Comparison of ENCODE assay signal across 6 cellular contexts in the genomic region with DNA sequence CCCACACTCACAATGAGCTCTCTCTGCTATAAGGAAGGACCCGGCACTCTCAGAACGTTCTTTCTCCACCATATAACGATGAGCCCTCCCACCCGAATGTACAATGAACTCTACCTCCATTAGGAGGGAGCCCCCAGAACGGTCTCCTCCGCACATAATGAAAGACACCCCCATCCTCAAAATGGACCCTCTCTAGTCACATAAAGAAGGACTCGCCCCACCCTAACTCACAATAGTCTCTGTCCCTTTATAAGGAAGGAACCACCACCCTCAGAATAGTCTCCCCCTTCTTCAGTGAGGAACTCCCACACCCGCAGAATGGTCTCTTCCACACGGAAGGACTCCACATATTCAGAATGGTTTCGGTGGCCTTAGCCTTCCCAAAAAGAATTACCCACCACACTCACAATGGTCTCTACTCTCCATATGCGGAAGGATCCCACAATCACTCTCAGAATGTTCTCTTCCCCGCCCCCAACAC.
DNase-seq lines count a peak whose midpoint lies in the region; ATAC-seq, FAIRE-seq and TF ChIP-seq lines count a peak whose summit lies in the region.

No MANE protein-coding gene starts in this region.

- no peak for FAIRE-seq in H54 (lab: Jason Lieb, UNC)

- no peaks in the 10 kb centered on the region for H3K9me3 ChIP-seq in SK-N-MC (ENCODE audit: low read depth, low read length)

- H3K36me3 ChIP-seq in SK-N-MC (ENCODE audit: insufficient read depth, low read length) = peaks cover 6% of the 10 kb centered on the region; the same call in 1 of the 2 replicates

- H3K4me3 ChIP-seq in SK-N-MC = peak overlapping the region; percentile 78
- H3K4me3 ChIP-seq in iPS-11a (ENCODE audit: low read depth, low read length) = peak overlapping the region; percentile 60

- no peak for ATAC-seq in HG03469 (IDR thresholded peaks at IDR 0.05; ENCODE audit: unreplicated experiment)

- DNase-seq in GM03348 (ENCODE audit: low spot score) (peak; percentile 13), SK-N-MC (ENCODE audit: low read depth, low spot score) (no peak), H54 (ENCODE audit: insufficient read length, low spot score) (no peak), NCI-H1105 (lab: John Stamatoyannopoulos, UW) (no peak)

- peak overlapping the region; percentile 79 for H3K9ac ChIP-seq in SK-N-MC (ENCODE audit: insufficient read length)

- TF ChIP-seq POLR2A in H54 (IDR thresholded peaks at IDR 0.05; ENCODE audit: low read depth, low read length) = no peak

- H3K27ac ChIP-seq in SK-N-MC = no peak overlapping the region
